31 cellular contexts compared by ENCODE assay signal in the genomic region with DNA sequence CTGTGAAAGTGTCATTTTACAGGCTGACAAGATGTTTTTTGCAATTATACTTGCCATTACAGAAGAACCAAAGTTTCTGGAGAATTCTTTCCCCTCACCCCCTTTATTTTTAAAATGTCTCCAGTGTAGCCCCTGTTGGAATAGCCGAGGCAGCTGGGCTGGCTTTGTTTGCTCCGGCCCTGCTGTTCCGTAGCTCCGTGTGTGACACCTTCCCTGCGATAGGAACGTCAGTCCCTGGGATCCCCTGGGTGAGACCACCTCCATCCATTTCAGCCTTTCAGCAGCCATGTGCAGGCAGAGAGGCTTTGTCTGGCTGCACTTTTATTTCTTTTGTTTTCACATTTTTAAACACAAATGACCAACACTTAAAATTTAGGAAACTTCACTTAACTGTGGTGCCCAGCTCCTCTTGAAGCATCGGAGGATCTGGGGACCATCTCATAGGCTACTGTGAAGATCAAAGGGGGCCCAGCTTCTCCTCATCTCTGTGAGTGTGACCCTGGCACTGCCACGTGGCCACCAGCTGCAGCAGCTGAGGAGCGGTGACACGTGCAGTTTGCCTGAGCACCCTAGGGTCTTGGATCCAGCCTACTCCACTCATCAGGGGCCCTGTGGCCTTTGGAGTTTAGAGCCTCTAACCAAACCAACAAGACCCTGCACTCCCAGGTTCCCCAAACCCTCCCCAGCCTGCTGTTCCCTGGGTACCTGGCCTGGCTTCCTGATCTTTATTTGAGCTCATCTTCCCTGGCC.
"Had no signal": no experiment of that assay in that cellular context is flagged by ENCODE, and none has a peak within 500 bp of the region (broad histone marks: within the 10 kb centered on the region; RNA-seq: fewer than 3 reads in every experiment).

No MANE protein-coding gene starts in this region.

- H3K36me3 ChIP-seq: neural progenitor cell, prostate gland, transverse colon had no signal

- ATAC-seq: foreskin keratinocyte; gastroesophageal sphincter; heart right ventricle; left colon; lower lobe of right lung; mucosa of descending colon; natural killer cell treated with Interleukin-12 subunit alpha and Interleukin-12 subunit beta and Interleukin-15 and Interleukin-18, amount 100 ng/mL, for 72 hours; sciatic nerve; stimulated activated naive CD8-positive, alpha-beta T cell treated with anti-CD3 and anti-CD28 coated beads, Interleukin-15, amount 100 ng/mL, for 72 hours had no signal

- H3K27ac Mint-ChIP-seq: memory B cell; natural killer cell treated with Interleukin-12 subunit alpha and Interleukin-12 subunit beta and Interleukin-15 and Interleukin-18, amount 100 ng/mL, for 72 hours; neural progenitor cell; stimulated activated naive CD8-positive, alpha-beta T cell treated with anti-CD3 and anti-CD28 coated beads, Interleukin-15, amount 100 ng/mL, for 72 hours had no signal

- H3K27me3 Mint-ChIP-seq: memory B cell; naive B cell; natural killer cell treated with Interleukin-12 subunit alpha and Interleukin-12 subunit beta and Interleukin-15 and Interleukin-18, amount 100 ng/mL, for 72 hours; stimulated activated naive CD8-positive, alpha-beta T cell treated with anti-CD3 and anti-CD28 coated beads, Interleukin-15, amount 100 ng/mL, for 72 hours had no signal

- H3K4me3 ChIP-seq: coronary artery, esophagus muscularis mucosa, gastroesophageal sphincter, heart right ventricle, left ventricle myocardium inferior, lower lobe of right lung, mucosa of descending colon, neural progenitor cell, prostate gland, right atrium auricular region, smooth muscle cell, suprapubic skin, transverse colon, vagina had no signal

- H3K4me1 Mint-ChIP-seq: memory B cell; stimulated activated naive CD8-positive, alpha-beta T cell treated with anti-CD3 and anti-CD28 coated beads, Interleukin-15, amount 100 ng/mL, for 72 hours had no signal

- H3K27me3 ChIP-seq: esophagus muscularis mucosa, foreskin keratinocyte, gastroesophageal sphincter, heart right ventricle, neural progenitor cell, right atrium auricular region, suprapubic skin, transverse colon, vagina had no signal

- H3K9me3 Mint-ChIP-seq: memory B cell; naive B cell; natural killer cell treated with Interleukin-12 subunit alpha and Interleukin-12 subunit beta and Interleukin-15 and Interleukin-18, amount 100 ng/mL, for 72 hours; neural progenitor cell; stimulated activated naive CD8-positive, alpha-beta T cell treated with anti-CD3 and anti-CD28 coated beads, Interleukin-15, amount 100 ng/mL, for 72 hours had no signal

- H3K4me3 Mint-ChIP-seq: memory B cell; naive B cell; natural killer cell treated with Interleukin-12 subunit alpha and Interleukin-12 subunit beta and Interleukin-15 and Interleukin-18, amount 100 ng/mL, for 72 hours; neural progenitor cell; stimulated activated naive CD8-positive, alpha-beta T cell treated with anti-CD3 and anti-CD28 coated beads, Interleukin-15, amount 100 ng/mL, for 72 hours had no signal

- H3K36me3 Mint-ChIP-seq: natural killer cell treated with Interleukin-12 subunit alpha and Interleukin-12 subunit beta and Interleukin-15 and Interleukin-18, amount 100 ng/mL, for 72 hours had no signal

- DNase-seq: dermis blood vessel endothelial cell; effector memory CD4-positive, alpha-beta T cell; foreskin keratinocyte; heart right ventricle; hippocampal formation; kidney glomerular epithelial cell; left colon; left ventricle myocardium inferior; lower lobe of right lung; mucosa of descending colon; naive B cell; stimulated activated CD4-positive, alpha-beta T cell treated with anti-CD3 and anti-CD28 coated beads, Interleukin-12 subunit alpha, Interleukin-12 subunit beta, amount 100 ng/mL, for 4 hours; stimulated activated CD4-positive, alpha-beta T cell treated with anti-CD3 and anti-CD28 coated beads, Interleukin-1b, Interleukin-23, amount 100 ng/mL, for 48 hours; stimulated activated CD4-positive, alpha-beta T cell treated with anti-CD3 and anti-CD28 coated beads, Interleukin-4, amount 100 ng/mL, for 1 hour; stimulated activated CD8-positive, alpha-beta memory T cell treated with anti-CD3 and anti-CD28 coated beads, Interleukin-4, amount 100 ng/mL, for 48 hours; stimulated activated naive CD4-positive, alpha-beta T cell; stimulated activated naive CD8-positive, alpha-beta T cell treated with anti-CD3 and anti-CD28 coated beads, Interleukin-15, amount 100 ng/mL, for 72 hours; transverse colon had no signal

- H3K27ac ChIP-seq: coronary artery, esophagus muscularis mucosa, foreskin keratinocyte, gastroesophageal sphincter, heart right ventricle, left ventricle myocardium inferior, lower lobe of right lung, neural progenitor cell, parathyroid adenoma, prostate gland, right atrium auricular region, suprapubic skin, transverse colon, vagina had no signal
